In the genomic region with DNA sequence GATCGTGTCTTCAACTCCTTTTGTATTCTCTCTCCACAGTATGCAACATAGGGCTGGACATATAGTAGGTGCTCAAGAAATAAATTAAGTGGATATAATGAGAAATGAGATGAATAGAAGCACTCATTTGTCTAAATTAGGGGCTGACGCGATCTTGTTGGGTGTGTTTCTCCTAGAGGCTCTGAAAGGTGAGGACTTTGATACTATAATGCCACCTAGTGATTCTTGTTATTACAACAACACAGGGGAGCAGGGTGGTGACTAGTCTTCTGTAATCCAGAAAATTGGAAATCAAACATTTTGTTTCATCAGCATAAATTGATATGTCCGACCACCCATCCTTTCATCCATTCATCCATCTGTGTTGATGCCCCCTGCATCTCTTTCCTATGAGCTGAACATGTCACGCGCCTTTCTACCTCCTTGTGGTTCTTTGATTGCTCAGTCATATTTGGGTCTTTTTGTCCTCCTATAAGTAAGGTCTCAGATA, we compare ENCODE assay signal across 8 cellular contexts. TPM values are rescaled to one million over a fixed set of nuclear protein-coding genes. Genes with fewer than 3 reads are reported as not detected.
DNase-seq lines count a peak whose midpoint lies in the region; ATAC-seq, FAIRE-seq and TF ChIP-seq lines count a peak whose summit lies in the region.

No MANE protein-coding gene starts in this region.

- H3K4me2 ChIP-seq in astrocyte (ENCODE audit: low read length) (peak overlapping the region; percentile 71), neuronal stem cell (ENCODE audit: insufficient read depth, low read length, poor library complexity, severe bottlenecking) (no peak overlapping the region)

- no peaks in the 10 kb centered on the region for H4K20me1 ChIP-seq in astrocyte (ENCODE audit: insufficient read depth, low read length)

- H3K4me3 ChIP-seq in astrocyte (ENCODE audit: insufficient read depth, low read depth, low read length) (peak overlapping the region; percentile 17), iPS-18a (ENCODE audit: low read length) (no peak overlapping the region), neuronal stem cell (ENCODE audit: low read length in 2 of 2) (no peak overlapping the region)

- H3K79me1 ChIP-seq in neuronal stem cell (ENCODE audit: low read depth, low read length): no peaks in the 10 kb centered on the region

- H2AK5ac ChIP-seq in neuronal stem cell (ENCODE audit: low read depth, low read length): no peak overlapping the region

- H3K4ac ChIP-seq in neuronal stem cell (ENCODE audit: low read length): no peak overlapping the region

- peak; percentile 91 for FAIRE-seq in astrocyte (lab: Jason Lieb, UNC)

- no peak overlapping the region for H2BK12ac ChIP-seq in neuronal stem cell (ENCODE audit: low read length)

- no peak overlapping the region for H2BK120ac ChIP-seq in neuronal stem cell (ENCODE audit: low read depth, low read length)

- no peak overlapping the region for H4K8ac ChIP-seq in neuronal stem cell (ENCODE audit: low read depth, low read length)

- H3K4me1 ChIP-seq in astrocyte (ENCODE audit: insufficient read depth, low read length) (peaks cover 19% of the 10 kb centered on the region), iPS-18a (ENCODE audit: control insufficient read depth, low read depth, low read length) (peaks cover 9% of the 10 kb centered on the region), neuronal stem cell (ENCODE audit: control insufficient read depth in 2 of 2, insufficient read depth in 1 of 2, low read depth in 1 of 2, low read length in 2 of 2) (peaks cover 1 to 5% of the 10 kb centered on the region in 2 donors)

- no peaks in the 10 kb centered on the region for H3K9me3 Mint-ChIP-seq in astrocyte (ENCODE audit: unreplicated experiment)
- no peaks in the 10 kb centered on the region for H3K9me3 Mint-ChIP-seq in stimulated activated memory B cell treated with anti-CD40 and anti-IgM and Interleukin-4, amounts not matched to agents 10 μg/mL and 1 μg/mL and 100 μg/mL, for 72 hours

- ATAC-seq in GM18867 (IDR thresholded peaks at IDR 0.05; ENCODE audit: unreplicated experiment) (peak; percentile 55), HG03045 (IDR thresholded peaks at IDR 0.05; ENCODE audit: unreplicated experiment) (peak; percentile 42)
- peak; percentile 74 for ATAC-seq in stimulated activated memory B cell treated with anti-CD40 and anti-IgM and Interleukin-4, amounts not matched to agents 10 μg/mL and 1 μg/mL and 100 μg/mL, for 72 hours

- H2BK15ac ChIP-seq in neuronal stem cell (ENCODE audit: low read length): no peak overlapping the region

- no peak overlapping the region for H4K91ac ChIP-seq in neuronal stem cell (ENCODE audit: low read depth, low read length, poor library complexity)

- no peak overlapping the region for H3K23ac ChIP-seq in neuronal stem cell (ENCODE audit: low read depth, low read length, poor library complexity)

- H3K9ac ChIP-seq in astrocyte (ENCODE audit: low read length) (peak overlapping the region; percentile 20), iPS-18a (ENCODE audit: low read length) (peak overlapping the region; percentile 25), neuronal stem cell (ENCODE audit: low read depth, low read length, poor library complexity) (no peak overlapping the region)

- no CpG with 5 or more reads among the region's 6 CpGs for WGBS in neuronal stem cell (ENCODE audit: extremely low coverage in 2 of 2, insufficient read length in 2 of 2, insufficient replicate concordance in 1 of 2), 2 donors

- H3K9me3 ChIP-seq in astrocyte (ENCODE audit: insufficient read depth, low read depth, low read length) (no peaks in the 10 kb centered on the region), iPS-18a (ENCODE audit: control insufficient read depth, low read depth, low read length) (no peaks in the 10 kb centered on the region), neuronal stem cell (replicated peaks in 1 of 2; ENCODE audit: control insufficient read depth in 2 of 2, insufficient read depth in 1 of 2, low read depth in 1 of 2, low read length in 2 of 2) (no peaks in the 10 kb centered on the region)

- H3K36me3 Mint-ChIP-seq in astrocyte (ENCODE audit: low read depth, unreplicated experiment): no peaks in the 10 kb centered on the region
- H3K36me3 Mint-ChIP-seq in stimulated activated memory B cell treated with anti-CD40 and anti-IgM and Interleukin-4, amounts not matched to agents 10 μg/mL and 1 μg/mL and 100 μg/mL, for 72 hours: no peaks in the 10 kb centered on the region

- H3K27me3 Mint-ChIP-seq in astrocyte (ENCODE audit: low read depth, unreplicated experiment): peaks cover 4% of the 10 kb centered on the region
- no peaks in the 10 kb centered on the region for H3K27me3 Mint-ChIP-seq in stimulated activated memory B cell treated with anti-CD40 and anti-IgM and Interleukin-4, amounts not matched to agents 10 μg/mL and 1 μg/mL and 100 μg/mL, for 72 hours

- peaks cover 9% of the 10 kb centered on the region for H3K4me1 Mint-ChIP-seq in astrocyte (ENCODE audit: low read depth, unreplicated experiment)
- peaks cover 22% of the 10 kb centered on the region for H3K4me1 Mint-ChIP-seq in stimulated activated memory B cell treated with anti-CD40 and anti-IgM and Interleukin-4, amounts not matched to agents 10 μg/mL and 1 μg/mL and 100 μg/mL, for 72 hours

- H3K4me3 Mint-ChIP-seq in astrocyte (ENCODE audit: unreplicated experiment): no peak overlapping the region
- H3K4me3 Mint-ChIP-seq in stimulated activated memory B cell treated with anti-CD40 and anti-IgM and Interleukin-4, amounts not matched to agents 10 μg/mL and 1 μg/mL and 100 μg/mL, for 72 hours: no peak overlapping the region

- no peaks in the 10 kb centered on the region for H3K79me2 ChIP-seq in astrocyte (ENCODE audit: insufficient read depth, low read length)

- peak overlapping the region; percentile 37 for H2AFZ ChIP-seq in astrocyte (ENCODE audit: low read depth, low read length)
- H2AFZ ChIP-seq in neuronal stem cell (ENCODE audit: low read length): no peak overlapping the region

- DNase-seq in CD1c-positive myeloid dendritic cell (ENCODE audit: extremely low spot score) (peak; percentile 74), NCI-H226 (peak; percentile 53), astrocyte (ENCODE audit: low read depth) (peak; percentile 54), neuronal stem cell (ENCODE audit: low spot score) (no peak)

- TF ChIP-seq CTCF in astrocyte (IDR thresholded peaks at IDR 0.05; ENCODE audit: insufficient read depth, low read depth, low read length): peak; percentile 59

- no peak overlapping the region for H3K27ac ChIP-seq in astrocyte (ENCODE audit: low read depth, low read length)
- H3K27ac ChIP-seq in iPS-18a (ENCODE audit: low read length): no peak overlapping the region
- H3K27ac ChIP-seq in neuronal stem cell (replicated peaks; ENCODE audit: low read length): no peak overlapping the region

- H2BK5ac ChIP-seq in neuronal stem cell (ENCODE audit: low read length): no peak overlapping the region

- H3K36me3 ChIP-seq in astrocyte (ENCODE audit: insufficient read depth, low read length) (no peaks in the 10 kb centered on the region), iPS-18a (ENCODE audit: control insufficient read depth, low read depth, low read length) (no peaks in the 10 kb centered on the region), neuronal stem cell (replicated peaks in 1 of 2; ENCODE audit: control insufficient read depth in 2 of 2, insufficient read depth in 2 of 2, low read length in 2 of 2) (no peaks in the 10 kb centered on the region)

- H3K27me3 ChIP-seq in astrocyte (ENCODE audit: insufficient read depth, low read length) (no peaks in the 10 kb centered on the region), iPS-18a (ENCODE audit: control insufficient read depth, insufficient read depth, low read length) (peaks cover 15% of the 10 kb centered on the region), neuronal stem cell (ENCODE audit: control insufficient read depth in 3 of 3, insufficient read depth in 3 of 3, low read depth in 1 of 3, low read length in 3 of 3) (peaks cover 0 to 9% (median 4%) of the 10 kb centered on the region in 3 experiments)

- H3K14ac ChIP-seq in neuronal stem cell (ENCODE audit: low read length): no peak overlapping the region

- H3K27ac Mint-ChIP-seq in astrocyte (ENCODE audit: unreplicated experiment): no peak overlapping the region
- H3K27ac Mint-ChIP-seq in stimulated activated memory B cell treated with anti-CD40 and anti-IgM and Interleukin-4, amounts not matched to agents 10 μg/mL and 1 μg/mL and 100 μg/mL, for 72 hours: no peak overlapping the region

- H3K18ac ChIP-seq in neuronal stem cell (ENCODE audit: low read length): no peak overlapping the region

RNA-seq across cellular contexts. Expression of a gene that starts 3.4 kb away (rescaled TPM):
- 0.82 and 0.86 TPM in 2 replicates for total RNA-seq in astrocyte
- polyA plus RNA-seq in neuronal stem cell (2013, experiment 1 of 2): 0.20 TPM
- 0.11 TPM for polyA plus RNA-seq in neuronal stem cell (2013, experiment 2 of 2)

RNA-seq across cellular contexts. Expression of a gene that starts 11.9 kb away (rescaled TPM):
- total RNA-seq in astrocyte: 21.7 and 21.9 TPM in 2 replicates
- 2.3 TPM for polyA plus RNA-seq in neuronal stem cell (2013, experiment 1 of 2)
- polyA plus RNA-seq in neuronal stem cell (2013, experiment 2 of 2): 2.1 TPM
